Comparison of ENCODE assay signal across 8 cellular contexts in genomic region chr20:36467076-36467999, GRCh38.
DNase-seq lines count a peak whose midpoint lies in the region; ATAC-seq and TF ChIP-seq lines count a peak whose summit lies in the region.

No MANE protein-coding gene starts in this region.

- peak overlapping the region; percentile 73 for H3K27ac Mint-ChIP-seq in activated naive CD4-positive, alpha-beta T cell treated with anti-CD3 and anti-CD28 coated beads, Interleukin-2, amount 10 ng/mL, durations not matched to agents 7 days and 5 days

- H3K36me3 ChIP-seq in cardiac muscle cell: no peaks in the 10 kb centered on the region
- peaks cover 0 to 3% (median 2%) of the 10 kb centered on the region in 3 donors for H3K36me3 ChIP-seq in skeletal muscle tissue (ENCODE audit: control insufficient read depth in 3 of 3, insufficient read depth in 3 of 3, low read length in 3 of 3)

- H3K27me3 ChIP-seq in cardiac muscle cell: no peaks in the 10 kb centered on the region
- no peaks in the 10 kb centered on the region for H3K27me3 ChIP-seq in skeletal muscle tissue (ENCODE audit: control insufficient read depth in 3 of 3, insufficient read depth in 3 of 3, low read length in 3 of 3)

- TF ChIP-seq CTCF in cardiac muscle cell (IDR thresholded peaks at IDR 0.05; ENCODE audit: low read depth, low read length): no peak

- DNase-seq in NCI-H1436 (lab: John Stamatoyannopoulos, UW) (peak; percentile 51), NCI-H1436 treated with DMSO at 0.1 percent for 48 hours (lab: John Stamatoyannopoulos, UW) (no peak), NCI-H82 treated with DMSO at 0.1 percent for 48 hours (lab: John Stamatoyannopoulos, UW; ENCODE audit: unreplicated experiment) (peak; percentile 39), cardiac muscle cell (ENCODE audit: low read depth in 1 of 2, low spot score in 1 of 2) (no peak)
- DNase-seq in activated naive CD4-positive, alpha-beta T cell treated with anti-CD3 and anti-CD28 coated beads, Interleukin-2, amount 10 ng/mL, durations not matched to agents 7 days and 5 days: peak; percentile 63

- peak overlapping the region; percentile 29 for H3K4me3 Mint-ChIP-seq in activated naive CD4-positive, alpha-beta T cell treated with anti-CD3 and anti-CD28 coated beads, Interleukin-2, amount 10 ng/mL, durations not matched to agents 7 days and 5 days

- peaks cover 85% of the 10 kb centered on the region for H3K4me1 Mint-ChIP-seq in activated naive CD4-positive, alpha-beta T cell treated with anti-CD3 and anti-CD28 coated beads, Interleukin-2, amount 10 ng/mL, durations not matched to agents 7 days and 5 days

- H3K36me3 Mint-ChIP-seq in activated naive CD4-positive, alpha-beta T cell treated with anti-CD3 and anti-CD28 coated beads, Interleukin-2, amount 10 ng/mL, durations not matched to agents 7 days and 5 days: peaks cover 8% of the 10 kb centered on the region

- peak overlapping the region in 2 of 3 donors; percentile 4 to 11 for H3K9ac ChIP-seq in skeletal muscle tissue (ENCODE audit: low read depth in 1 of 3, low read length in 3 of 3)

- peaks cover 20% of the 10 kb centered on the region for H3K4me1 ChIP-seq in cardiac muscle cell (ENCODE audit: low read depth)
- H3K4me1 ChIP-seq in skeletal muscle tissue (ENCODE audit: control insufficient read depth in 3 of 3, insufficient read depth in 3 of 3, low read length in 3 of 3): peaks cover 88 to 89% (median 89%) of the 10 kb centered on the region in 3 donors

- H3K4me3 ChIP-seq in cardiac muscle cell: no peak overlapping the region
- no peak overlapping the region for H3K4me3 ChIP-seq in skeletal muscle tissue (ENCODE audit: low read length in 3 of 3)

- peaks cover 7% of the 10 kb centered on the region for H3K27me3 Mint-ChIP-seq in activated naive CD4-positive, alpha-beta T cell treated with anti-CD3 and anti-CD28 coated beads, Interleukin-2, amount 10 ng/mL, durations not matched to agents 7 days and 5 days

- CTCF ChIA-PET in activated naive CD4-positive, alpha-beta T cell treated with anti-CD3 and anti-CD28 coated beads, Interleukin-2, amount 10 ng/mL, durations not matched to agents 7 days and 5 days (lab: Charles Lee): interaction anchor here (0.6 to 1.9 kb wide), 5 partner anchors 13 to 371 kb away, joined by 3 to 7 read pairs (median 4); no protein-coding TSS in a partner anchor

- ATAC-seq in HG03469 (IDR thresholded peaks at IDR 0.05; ENCODE audit: unreplicated experiment): no peak
- no peak for ATAC-seq in HG02588 (IDR thresholded peaks at IDR 0.05; ENCODE audit: unreplicated experiment)

- H3K9me3 ChIP-seq in cardiac muscle cell (ENCODE audit: low read depth): no peaks in the 10 kb centered on the region
- H3K9me3 ChIP-seq in skeletal muscle tissue (ENCODE audit: control insufficient read depth in 3 of 3, low read length in 3 of 3): no peaks in the 10 kb centered on the region

- H3K27ac ChIP-seq in cardiac muscle cell: peak overlapping the region; percentile 34
- H3K27ac ChIP-seq in skeletal muscle tissue (ENCODE audit: low read depth, low read length): peak overlapping the region; percentile 100

- no peaks in the 10 kb centered on the region for H3K9me3 Mint-ChIP-seq in activated naive CD4-positive, alpha-beta T cell treated with anti-CD3 and anti-CD28 coated beads, Interleukin-2, amount 10 ng/mL, durations not matched to agents 7 days and 5 days

Comparison
In these comparisons a context has a peak if more than half of its experiments do, and no peak if none do; other contexts are left out.
1. DNase-seq: peak in NCI-H1436 (single experiment), NCI-H82 treated with DMSO at 0.1 percent for 48 hours (single experiment) and activated naive CD4-positive, alpha-beta T cell treated with anti-CD3 and anti-CD28 coated beads, Interleukin-2, amount 10 ng/mL, durations not matched to agents 7 days and 5 days (single experiment); none in NCI-H1436 treated with DMSO at 0.1 percent for 48 hours (single experiment) and cardiac muscle cell (0 of 2).